In the genomic region with DNA sequence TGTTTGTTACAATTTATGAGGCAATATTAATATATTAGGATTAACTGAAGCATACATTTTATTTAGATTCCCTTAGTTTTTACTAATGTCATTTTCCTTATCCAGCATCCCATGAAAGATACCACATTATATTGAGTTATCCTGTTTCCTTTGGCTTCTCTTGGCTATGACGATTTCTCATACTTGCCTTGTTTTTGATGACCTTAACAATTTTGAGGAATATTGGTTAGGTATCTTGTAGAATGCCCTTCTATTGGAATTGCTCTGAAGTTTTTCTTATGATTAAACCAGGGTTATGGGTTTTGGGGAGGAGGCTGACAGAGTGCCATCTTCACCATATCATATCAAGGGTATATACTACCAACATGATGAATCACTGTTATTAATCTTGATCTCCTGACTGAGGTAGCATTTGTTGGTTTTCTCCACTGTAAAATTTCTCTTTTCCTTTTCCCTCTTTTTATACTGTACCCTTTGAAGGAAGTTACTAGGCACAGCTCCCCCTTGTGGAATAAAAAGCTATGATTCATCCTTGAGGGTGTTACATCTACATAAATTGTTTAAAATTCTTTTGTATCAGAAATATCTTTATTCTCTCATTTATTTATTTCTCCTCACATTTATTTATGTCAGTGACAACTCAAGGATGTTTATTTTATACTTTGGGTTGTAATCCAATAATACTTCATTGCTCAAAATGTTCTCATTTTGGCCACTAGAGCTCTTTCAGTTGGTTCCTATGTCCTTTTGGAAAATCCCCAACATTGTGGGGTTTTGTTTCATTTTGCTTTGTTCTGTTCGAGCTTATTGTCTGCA, we compare ENCODE assay signal across 7 cellular contexts.
DNase-seq lines count a peak whose midpoint lies in the region; FAIRE-seq and TF ChIP-seq lines count a peak whose summit lies in the region.

No MANE protein-coding gene starts in this region.

- no peak for FAIRE-seq in keratinocyte (lab: Jason Lieb, UNC)

- H3K9me3 ChIP-seq in SU-DHL-6 (ENCODE audit: insufficient read depth, low read length), result no peaks in the 10 kb centered on the region
- H3K9me3 ChIP-seq in keratinocyte (ENCODE audit: control insufficient read depth, low read depth, low read length), result no peaks in the 10 kb centered on the region

- peaks cover 42% of the 10 kb centered on the region for H3K4me1 Mint-ChIP-seq in HFFc6 (ENCODE audit: low read depth)

- dilution Hi-C loops in keratinocyte (cut with MboI; ENCODE audit: extremely low pct_ligation_motif_present, low sequenced_read_pairs), result no loop called here

- H3K27ac ChIP-seq in SU-DHL-6 (ENCODE audit: low read depth, low read length) (no peak overlapping the region), keratinocyte (ENCODE audit: control insufficient read depth, insufficient read depth, low read length) (no peak overlapping the region)

- DNase-seq in GM12864 (ENCODE audit: low read depth) (peak; percentile 2), HFFc6 (peak; percentile 44), keratinocyte (ENCODE audit: low read depth, low spot score) (no peak), retina (no peak), NCI-H2227 (lab: John Stamatoyannopoulos, UW; ENCODE audit: unreplicated experiment) (no peak), DMS153 (lab: John Stamatoyannopoulos, UW) (no peak)

- no peaks in the 10 kb centered on the region for H3K9me1 ChIP-seq in keratinocyte (ENCODE audit: control insufficient read depth, extremely low read depth, insufficient read depth, low read length)

- no peaks in the 10 kb centered on the region for H3K27me3 ChIP-seq in SU-DHL-6 (ENCODE audit: low read length)
- no peaks in the 10 kb centered on the region for H3K27me3 ChIP-seq in keratinocyte (ENCODE audit: control insufficient read depth, extremely low read depth, insufficient read depth, low read length)

- H2AFZ ChIP-seq in SU-DHL-6 (ENCODE audit: low read depth, low read length, severe bottlenecking) (no peak overlapping the region), keratinocyte (ENCODE audit: control insufficient read depth, low read length) (no peak overlapping the region)

- H3K27me3 Mint-ChIP-seq in HFFc6 (ENCODE audit: insufficient read depth), result no peaks in the 10 kb centered on the region

- no peaks in the 10 kb centered on the region for H3K4me1 ChIP-seq in keratinocyte (ENCODE audit: control insufficient read depth, extremely low read depth, insufficient read depth, low read length)

- H3K36me3 ChIP-seq in SU-DHL-6 (ENCODE audit: low read length), result no peaks in the 10 kb centered on the region
- H3K36me3 ChIP-seq in keratinocyte (ENCODE audit: control insufficient read depth in 2 of 2, extremely low read depth in 1 of 2, insufficient read depth in 2 of 2, low read length in 2 of 2), result no peaks in the 10 kb centered on the region

- H3K9me2 ChIP-seq in SU-DHL-6 (replicated peaks; ENCODE audit: insufficient read depth, low read length), result no peaks in the 10 kb centered on the region

- peak; percentile 43 for TF ChIP-seq CTCF in GM12864 (IDR thresholded peaks at IDR 0.05; ENCODE audit: low read depth, low read length, missing control alignments)
- peak; percentile 91 for TF ChIP-seq CTCF in HFFc6 (IDR thresholded peaks at IDR 0.05)
- TF ChIP-seq CTCF in SU-DHL-6 (IDR thresholded peaks at IDR 0.05; ENCODE audit: insufficient read depth, low read length, poor library complexity, severe bottlenecking), result peak; percentile 71
- peak in 2 of 3 experiments; percentile 29 to 48 for TF ChIP-seq CTCF in keratinocyte (optimal IDR thresholded peaks at IDR 0.05 in 1 of 3, IDR thresholded peaks at IDR 0.05 in 1 of 3, conservative IDR thresholded peaks at IDR 0.05 in 1 of 3; ENCODE audit: extremely low read depth in 1 of 3, insufficient read depth in 2 of 3, low read length in 3 of 3)

- H3K4me2 ChIP-seq in SU-DHL-6 (ENCODE audit: low read depth, low read length, poor library complexity, severe bottlenecking), result no peak overlapping the region
- no peak overlapping the region for H3K4me2 ChIP-seq in keratinocyte (ENCODE audit: control insufficient read depth, extremely low read depth, insufficient read depth, low read depth, low read length)

- H3K36me3 Mint-ChIP-seq in HFFc6 (ENCODE audit: low read depth), result no peaks in the 10 kb centered on the region

- H3K9ac ChIP-seq in SU-DHL-6 (ENCODE audit: low read length), result no peak overlapping the region
- H3K9ac ChIP-seq in keratinocyte (ENCODE audit: control insufficient read depth, extremely low read depth, insufficient read depth, low read length), result no peak overlapping the region

- H4K20me1 ChIP-seq in SU-DHL-6 (ENCODE audit: low read depth, low read length), result no peaks in the 10 kb centered on the region
- no peaks in the 10 kb centered on the region for H4K20me1 ChIP-seq in keratinocyte (ENCODE audit: control insufficient read depth, extremely low read depth, insufficient read depth, low read length)

- H3K4me3 Mint-ChIP-seq in HFFc6, result no peak overlapping the region

- no peak overlapping the region for H3K27ac Mint-ChIP-seq in HFFc6

- H3K79me2 ChIP-seq in SU-DHL-6 (ENCODE audit: insufficient read depth, low read length), result no peaks in the 10 kb centered on the region
- H3K79me2 ChIP-seq in keratinocyte (ENCODE audit: control insufficient read depth, insufficient read depth, low read length), result no peaks in the 10 kb centered on the region

- H3K9me3 Mint-ChIP-seq in HFFc6, result no peaks in the 10 kb centered on the region

- no peak overlapping the region for H3K4me3 ChIP-seq in GM12864 (ENCODE audit: low read depth, low read length)
- no peak overlapping the region for H3K4me3 ChIP-seq in SU-DHL-6 (ENCODE audit: insufficient read depth, low read length, poor library complexity, severe bottlenecking)
- H3K4me3 ChIP-seq in keratinocyte (ENCODE audit: control insufficient read depth in 2 of 3, extremely low read depth in 1 of 3, insufficient read depth in 2 of 3, low read depth in 1 of 3, low read length in 3 of 3), result no peak overlapping the region

- H3F3A ChIP-seq in SU-DHL-6 (ENCODE audit: insufficient read depth), result no peaks in the 10 kb centered on the region

Comparison
In these comparisons a context has a peak if more than half of its experiments do, and no peak if none do; other contexts are left out.
1. DNase-seq: peak in GM12864 (single experiment) and HFFc6 (single experiment); none in keratinocyte (single experiment), retina (single experiment), NCI-H2227 (single experiment) and DMS153 (single experiment).
2. CTCF ChIP-seq: peak in every context shown above with its lines; median percentile 91 in HFFc6; 71 in SU-DHL-6; 43 in GM12864; 38 in keratinocyte.